Comparison of ENCODE assay signal across 1 cellular context in the genomic region with DNA sequence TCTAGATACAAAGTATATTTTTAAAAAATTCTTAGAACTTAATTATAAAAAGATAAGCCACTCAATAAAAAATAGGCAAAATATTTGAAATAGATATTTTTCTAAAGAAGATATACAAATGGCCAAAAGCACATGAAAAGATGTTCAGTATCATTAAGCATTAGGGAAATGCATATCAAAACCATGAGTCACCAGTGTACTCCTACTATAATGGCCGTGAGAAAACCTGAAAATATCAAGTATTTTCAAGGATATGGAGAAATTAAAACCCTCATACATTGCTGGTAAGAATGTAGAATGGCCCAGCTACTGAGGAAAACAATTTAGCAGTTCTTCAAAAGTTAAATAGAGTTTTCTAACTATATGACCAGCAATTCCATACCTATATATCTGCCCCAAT.
TF ChIP-seq lines count a peak whose summit lies in the region.

No MANE protein-coding gene starts in this region.

TF ChIP-seq in IMR-90, 13 proteins besides CTCF, POLR2A, EP300 and RAD21 (continued from another document):
- no peak for TF ChIP-seq CHD1 (IDR thresholded peaks at IDR 0.05; ENCODE audit: low read depth, low read length)
- no peak for TF ChIP-seq MXI1 (IDR thresholded peaks at IDR 0.05; ENCODE audit: borderline replicate concordance, low read depth, low read length)
- TF ChIP-seq SMC3 (IDR thresholded peaks at IDR 0.05; ENCODE audit: low read depth, low read length): no peak
- TF ChIP-seq MAZ (IDR thresholded peaks at IDR 0.05; ENCODE audit: borderline replicate concordance, low read depth, low read length): no peak
- no peak for TF ChIP-seq MAFK (IDR thresholded peaks at IDR 0.05; ENCODE audit: low read depth, low read length)
- no peak for TF ChIP-seq BHLHE40 (IDR thresholded peaks at IDR 0.05; ENCODE audit: low read depth, low read length)
- no peak for TF ChIP-seq NFE2L2 (IDR thresholded peaks at IDR 0.05; ENCODE audit: low read depth, low read length)
